In the genomic region with DNA sequence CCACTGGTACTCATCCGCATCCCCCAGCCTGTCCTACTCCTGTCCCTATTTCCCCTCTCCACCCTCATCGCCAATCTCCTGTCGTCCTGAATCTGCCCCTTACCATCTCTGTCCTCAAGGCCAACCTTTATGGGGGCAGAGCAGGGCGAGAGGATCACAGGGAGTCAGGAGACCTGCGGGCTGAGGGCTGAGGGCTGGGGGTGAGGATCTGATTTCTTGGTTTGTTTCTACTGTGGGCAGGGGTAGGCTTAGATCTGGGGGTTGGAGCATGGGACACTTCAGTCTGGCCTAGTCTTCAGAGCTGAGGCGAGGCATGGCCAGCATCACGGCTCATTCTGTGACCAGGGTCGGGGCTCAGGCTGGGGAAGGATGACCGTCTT, we compare ENCODE assay signal across 8 cellular contexts. TPM values are rescaled to one million over a fixed set of nuclear protein-coding genes. Genes with fewer than 3 reads are reported as not detected.
DNase-seq lines count a peak whose midpoint lies in the region; ATAC-seq, FAIRE-seq and TF ChIP-seq lines count a peak whose summit lies in the region.

No MANE protein-coding gene starts in this region.

- POLR2A ChIA-PET in HEK293 (lab: Yijun Ruan, JAX), result interaction anchor here (0.7 to 1.6 kb wide), 8 partner anchors 14 to 201 kb away, joined by 3 to 41 read pairs (median 7); partner anchors contain the start of gene FOSB

- peak overlapping the region; percentile 71 for H3K27ac Mint-ChIP-seq in activated T-helper 1 cell treated with anti-CD3 and anti-CD28 coated beads, Interleukin-12 subunit alpha, Interleukin-12 subunit beta, Interleukin-2, Interleukin-4 antibody, amounts not matched to agents 30 ng/mL and 10 ng/mL and 1 ng/mL, durations not matched to agents 14 hours and 24 hours and 36 hours

- peak overlapping the region; percentile 77 for H3K4me3 Mint-ChIP-seq in activated T-helper 1 cell treated with anti-CD3 and anti-CD28 coated beads, Interleukin-12 subunit alpha, Interleukin-12 subunit beta, Interleukin-2, Interleukin-4 antibody, amounts not matched to agents 30 ng/mL and 10 ng/mL and 1 ng/mL, durations not matched to agents 14 hours and 24 hours and 36 hours

- TF ChIP-seq POLR2A in GM12892 (IDR thresholded peaks at IDR 0.05; ENCODE audit: low read depth, low read length), result no peak

- no peak for ATAC-seq in GM21717 (IDR thresholded peaks at IDR 0.05; ENCODE audit: unreplicated experiment)

- TF ChIP-seq CTCF in HEK293 (tag by site-specific recombination; IDR thresholded peaks at IDR 0.05), result no peak
- no peak for TF ChIP-seq CTCF in smooth muscle cell (IDR thresholded peaks at IDR 0.05; ENCODE audit: borderline replicate concordance, insufficient read depth, poor library complexity, severe bottlenecking)

- peaks cover 29% of the 10 kb centered on the region for H3F3A ChIP-seq in smooth muscle cell (ENCODE audit: low read depth)

- H3K4me3 ChIP-seq in HEK293 (ENCODE audit: low read depth, low read length) (peak overlapping the region; percentile 54), iPS DF 6.9 (ENCODE audit: low read length) (peak overlapping the region; percentile 68; the same call in 1 of the 2 replicates), smooth muscle cell (peak overlapping the region; percentile 86)

- H3K79me2 ChIP-seq in smooth muscle cell (ENCODE audit: low read depth), result no peaks in the 10 kb centered on the region

- H3K36me3 Mint-ChIP-seq in activated T-helper 1 cell treated with anti-CD3 and anti-CD28 coated beads, Interleukin-12 subunit alpha, Interleukin-12 subunit beta, Interleukin-2, Interleukin-4 antibody, amounts not matched to agents 30 ng/mL and 10 ng/mL and 1 ng/mL, durations not matched to agents 14 hours and 24 hours and 36 hours (ENCODE audit: low read depth), result peaks cover 2% of the 10 kb centered on the region

- peaks cover 34% of the 10 kb centered on the region for H3K4me1 Mint-ChIP-seq in activated T-helper 1 cell treated with anti-CD3 and anti-CD28 coated beads, Interleukin-12 subunit alpha, Interleukin-12 subunit beta, Interleukin-2, Interleukin-4 antibody, amounts not matched to agents 30 ng/mL and 10 ng/mL and 1 ng/mL, durations not matched to agents 14 hours and 24 hours and 36 hours (ENCODE audit: low read depth)

- H3K4me1 ChIP-seq in HEK293 (ENCODE audit: control insufficient read depth, insufficient read depth, low read length), result 0 out of 2 replicates have a peak, but pooled peaks cover 4% of the 10 kb centered on the region
- H3K4me1 ChIP-seq in iPS DF 6.9 (ENCODE audit: control insufficient read depth, insufficient read depth, low read length), result peaks cover 6% of the 10 kb centered on the region
- peaks cover 5% of the 10 kb centered on the region for H3K4me1 ChIP-seq in smooth muscle cell (ENCODE audit: low read depth)

- no peak for FAIRE-seq in GM12892 (lab: Jason Lieb, UNC)

- intact Hi-C loops in activated T-helper 1 cell treated with anti-CD3 and anti-CD28 coated beads, Interleukin-12 subunit alpha, Interleukin-12 subunit beta, Interleukin-2, Interleukin-4 antibody, amounts not matched to agents 30 ng/mL and 10 ng/mL and 1 ng/mL, durations not matched to agents 14 hours and 24 hours and 36 hours (cut with micrococcal nuclease), result loop anchor here (5.0 kb wide), 1 partner anchor 33 kb away; the partner anchor contains the start of genes POLR1G and PPP1R13L

- CTCF ChIA-PET in HEK293 (lab: Yijun Ruan, JAX), result interaction anchor here (0.6 to 5.9 kb wide), 25 partner anchors 9 to 687 kb away, joined by 3 to 295 read pairs (median 9); partner anchors contain the start of genes FOSB and PPP1R13L

- no peaks in the 10 kb centered on the region for H3K9me3 ChIP-seq in HEK293 (ENCODE audit: control insufficient read depth, insufficient read depth, low read depth, low read length)
- no peaks in the 10 kb centered on the region for H3K9me3 ChIP-seq in iPS DF 6.9 (ENCODE audit: control insufficient read depth, insufficient read depth, low read length)
- no peaks in the 10 kb centered on the region for H3K9me3 ChIP-seq in smooth muscle cell (replicated peaks; ENCODE audit: low read depth)

- no peak for DNase-seq in activated T-helper 1 cell treated with anti-CD3 and anti-CD28 coated beads, Interleukin-12 subunit alpha, Interleukin-12 subunit beta, Interleukin-2, Interleukin-4 antibody, amounts not matched to agents 30 ng/mL and 10 ng/mL and 1 ng/mL, durations not matched to agents 14 hours and 24 hours and 36 hours (ENCODE audit: low spot score)
- no peak for DNase-seq in iPS DF 6.9 (ENCODE audit: low read depth, low spot score)
- DNase-seq in smooth muscle cell (lab: John Stamatoyannopoulos, UW; ENCODE audit: unreplicated experiment), result no peak
- no peak for DNase-seq in A172 (ENCODE audit: low spot score)
- no peak for DNase-seq in anterior cingulate cortex (lab: John Stamatoyannopoulos, UW)
- DNase-seq in GM12892 (ENCODE audit: insufficient read length), result no peak

- H3K36me3 ChIP-seq in HEK293 (ENCODE audit: control insufficient read depth in 2 of 2, insufficient read depth in 1 of 2, low read length in 2 of 2), result no peaks in the 10 kb centered on the region
- no peaks in the 10 kb centered on the region for H3K36me3 ChIP-seq in iPS DF 6.9 (ENCODE audit: control insufficient read depth, insufficient read depth, low read length)
- H3K36me3 ChIP-seq in smooth muscle cell (ENCODE audit: low read depth), result no peaks in the 10 kb centered on the region

- no CpG with 5 or more reads among the region's 9 CpGs for WGBS in iPS DF 6.9 (ENCODE audit: insufficient coverage, insufficient read length)
- 54% methylated on average over 9 of the region's 9 CpGs for WGBS in smooth muscle cell (ENCODE audit: low lambda C conversion rate)

- no peaks in the 10 kb centered on the region for H3K27me3 Mint-ChIP-seq in activated T-helper 1 cell treated with anti-CD3 and anti-CD28 coated beads, Interleukin-12 subunit alpha, Interleukin-12 subunit beta, Interleukin-2, Interleukin-4 antibody, amounts not matched to agents 30 ng/mL and 10 ng/mL and 1 ng/mL, durations not matched to agents 14 hours and 24 hours and 36 hours (ENCODE audit: insufficient read depth)

- peak overlapping the region; percentile 89 for H3K4me2 ChIP-seq in smooth muscle cell

- H3K9ac ChIP-seq in smooth muscle cell (ENCODE audit: low read depth), result peak overlapping the region; percentile 87

- H4K20me1 ChIP-seq in smooth muscle cell (ENCODE audit: low read depth), result no peaks in the 10 kb centered on the region

- no peak overlapping the region; the same call in 1 of the 2 replicates for H3K27ac ChIP-seq in HEK293 (ENCODE audit: extremely low read depth, low read depth, low read length)
- no peak overlapping the region for H3K27ac ChIP-seq in iPS DF 6.9 (ENCODE audit: low read length)
- H3K27ac ChIP-seq in smooth muscle cell (ENCODE audit: low read depth), result peak overlapping the region; percentile 87

- no peaks in the 10 kb centered on the region for H3K9me3 Mint-ChIP-seq in activated T-helper 1 cell treated with anti-CD3 and anti-CD28 coated beads, Interleukin-12 subunit alpha, Interleukin-12 subunit beta, Interleukin-2, Interleukin-4 antibody, amounts not matched to agents 30 ng/mL and 10 ng/mL and 1 ng/mL, durations not matched to agents 14 hours and 24 hours and 36 hours

- H2AFZ ChIP-seq in smooth muscle cell (ENCODE audit: low read depth), result no peak overlapping the region

- H3K27me3 ChIP-seq in iPS DF 6.9 (ENCODE audit: control insufficient read depth, insufficient read depth, low read length) (no peaks in the 10 kb centered on the region), smooth muscle cell (ENCODE audit: low read depth) (no peaks in the 10 kb centered on the region)

TF ChIP-seq in HEK293, 187 proteins besides CTCF, POLR2A, EP300 and RAD21 (continues in another document):
- TF ChIP-seq GLIS2 (tag by site-specific recombination; IDR thresholded peaks at IDR 0.05) (peak; percentile 12; the same call in 1 of the 2 replicates), ZNF133 (tag by site-specific recombination; IDR thresholded peaks at IDR 0.05) (no peak), KLF7 (tag by site-specific recombination; IDR thresholded peaks at IDR 0.05; ENCODE audit: borderline replicate concordance) (no peak), KLF1 (tag by site-specific recombination; IDR thresholded peaks at IDR 0.05) (no peak)

RNA-seq across cellular contexts. Expression of gene ERCC1, which starts 16.5 kb away (rescaled TPM):
- total RNA-seq in activated T-helper 1 cell treated with anti-CD3 and anti-CD28 coated beads, Interleukin-12 subunit alpha, Interleukin-12 subunit beta, Interleukin-2, Interleukin-4 antibody, amounts not matched to agents 30 ng/mL and 10 ng/mL and 1 ng/mL, durations not matched to agents 14 hours and 24 hours and 36 hours, result 143 and 152 TPM in 2 replicates
- 60.8 and 72.6 TPM in 2 replicates for total RNA-seq in smooth muscle cell
- 81.5 and 90.4 TPM in 2 replicates for polyA plus RNA-seq in smooth muscle cell
- 45.5 and 60.2 TPM in 2 replicates for total RNA-seq in A172 (2014; rRNA removed; shearing (Covaris generic))
- polyA plus RNA-seq in GM12892 (2012; ENCODE audit: missing spikeins), result 39.3 TPM

RNA-seq across cellular contexts. Expression of gene FOSB, which starts 27.5 kb away (rescaled TPM):
- total RNA-seq in activated T-helper 1 cell treated with anti-CD3 and anti-CD28 coated beads, Interleukin-12 subunit alpha, Interleukin-12 subunit beta, Interleukin-2, Interleukin-4 antibody, amounts not matched to agents 30 ng/mL and 10 ng/mL and 1 ng/mL, durations not matched to agents 14 hours and 24 hours and 36 hours, result 16.8 and 17.2 TPM in 2 replicates
- 171 and 186 TPM in 2 replicates for total RNA-seq in smooth muscle cell
- 178 and 299 TPM in 2 replicates for polyA plus RNA-seq in smooth muscle cell
- 0.17 TPM in 1 of 2 replicates, not detected in the other for total RNA-seq in A172 (2014; rRNA removed; shearing (Covaris generic))
- 1.1 TPM for polyA plus RNA-seq in GM12892 (2012; ENCODE audit: missing spikeins)

RNA-seq across cellular contexts. Expression of gene POLR1G, which starts 33.8 kb away (rescaled TPM):
- 25.3 and 27.2 TPM in 2 replicates for total RNA-seq in activated T-helper 1 cell treated with anti-CD3 and anti-CD28 coated beads, Interleukin-12 subunit alpha, Interleukin-12 subunit beta, Interleukin-2, Interleukin-4 antibody, amounts not matched to agents 30 ng/mL and 10 ng/mL and 1 ng/mL, durations not matched to agents 14 hours and 24 hours and 36 hours
- 1.4 and 1.6 TPM in 2 replicates for total RNA-seq in smooth muscle cell
- 2.7 and 3.9 TPM in 2 replicates for polyA plus RNA-seq in smooth muscle cell
- total RNA-seq in A172 (2014; rRNA removed; shearing (Covaris generic)), result 15.2 TPM in 2 replicates
- polyA plus RNA-seq in GM12892 (2012; ENCODE audit: missing spikeins), result 4.4 TPM

RNA-seq across cellular contexts. Expression of gene PPP1R13L, which starts 35.4 kb away (rescaled TPM):
- 8.5 and 8.9 TPM in 2 replicates for total RNA-seq in activated T-helper 1 cell treated with anti-CD3 and anti-CD28 coated beads, Interleukin-12 subunit alpha, Interleukin-12 subunit beta, Interleukin-2, Interleukin-4 antibody, amounts not matched to agents 30 ng/mL and 10 ng/mL and 1 ng/mL, durations not matched to agents 14 hours and 24 hours and 36 hours
- total RNA-seq in smooth muscle cell, result 26.3 and 66.4 TPM in 2 replicates
- 28.1 and 77.1 TPM in 2 replicates for polyA plus RNA-seq in smooth muscle cell
- total RNA-seq in A172 (2014; rRNA removed; shearing (Covaris generic)), result 19.9 and 27.8 TPM in 2 replicates
- polyA plus RNA-seq in GM12892 (2012; ENCODE audit: missing spikeins), result 4.6 TPM

RNA-seq across cellular contexts. Expression of gene RTN2, which starts 56.6 kb away (rescaled TPM):
- total RNA-seq in activated T-helper 1 cell treated with anti-CD3 and anti-CD28 coated beads, Interleukin-12 subunit alpha, Interleukin-12 subunit beta, Interleukin-2, Interleukin-4 antibody, amounts not matched to agents 30 ng/mL and 10 ng/mL and 1 ng/mL, durations not matched to agents 14 hours and 24 hours and 36 hours, result 3.0 and 4.1 TPM in 2 replicates
- 6.3 and 20.5 TPM in 2 replicates for total RNA-seq in smooth muscle cell
- polyA plus RNA-seq in smooth muscle cell, result 24.4 and 28.0 TPM in 2 replicates
- total RNA-seq in A172 (2014; rRNA removed; shearing (Covaris generic)), result 3.4 and 7.7 TPM in 2 replicates
- polyA plus RNA-seq in GM12892 (2012; ENCODE audit: missing spikeins), result 5.9 TPM

Comparison
In these comparisons a context has a peak if more than half of its experiments do, and no peak if none do; other contexts are left out.
1. RNA of gene FOSB, which starts 27.5 kb away (total RNA-seq): 171 to 186 TPM in smooth muscle cell and 16.8 to 17.2 TPM in activated T-helper 1 cell treated with anti-CD3 and anti-CD28 coated beads, Interleukin-12 subunit alpha, Interleukin-12 subunit beta, Interleukin-2, Interleukin-4 antibody, amounts not matched to agents 30 ng/mL and 10 ng/mL and 1 ng/mL, durations not matched to agents 14 hours and 24 hours and 36 hours; 0.17 TPM in A172; every median in the first group is over 10 times any median in the second.
2. Peak in every context shown above with its lines, with median percentiles within 50 percentile points of each other: H3K4me3 ChIP-seq.